Comparison of ENCODE assay signal across 28 cellular contexts in the genomic region with DNA sequence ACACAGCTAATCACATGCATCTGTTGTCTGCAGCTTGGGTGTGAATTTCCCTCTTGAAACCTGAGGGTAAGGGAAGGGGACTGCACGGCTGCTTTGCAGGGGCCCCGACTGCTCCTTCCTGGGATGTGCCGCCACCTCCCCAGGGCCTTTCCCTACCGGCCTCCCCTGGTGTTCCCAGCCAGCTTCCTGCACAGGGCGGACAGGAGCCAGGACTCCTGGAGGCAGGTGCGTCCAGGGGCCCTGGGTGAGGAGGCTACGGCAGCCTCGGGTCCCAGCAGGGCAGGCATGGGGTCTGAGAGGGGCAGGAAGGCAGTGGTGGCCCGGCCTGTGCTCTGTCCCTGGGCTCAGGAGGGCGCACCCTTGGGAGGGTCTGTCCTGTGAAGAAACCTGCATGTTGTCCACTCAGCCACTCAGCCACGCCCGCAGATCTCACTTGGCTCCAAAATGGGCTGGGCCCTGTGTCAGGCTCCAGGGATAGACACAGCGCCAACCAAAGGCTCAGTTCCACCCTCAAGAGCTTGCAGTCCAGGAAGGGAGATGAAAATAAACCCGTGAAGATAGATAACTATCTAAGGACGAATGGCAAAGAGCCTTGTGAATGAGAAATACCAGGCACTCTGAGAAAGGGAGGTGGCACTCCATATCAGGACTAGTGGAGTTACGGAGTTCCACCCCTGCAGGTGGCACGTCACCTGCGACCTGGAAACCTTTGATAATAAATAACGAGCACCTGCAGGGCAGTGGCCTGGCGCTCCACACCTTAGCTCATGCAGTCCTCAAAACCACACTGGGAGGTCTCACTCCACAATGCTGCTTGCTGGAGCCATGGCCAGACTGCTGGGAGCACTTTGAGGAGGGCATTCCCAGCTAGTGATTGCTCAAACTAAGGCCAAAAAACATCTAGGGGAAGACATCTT.
"Had no signal": no experiment of that assay in that cellular context is flagged by ENCODE, and none has a peak within 500 bp of the region (broad histone marks: within the 10 kb centered on the region; RNA-seq: fewer than 3 reads in every experiment).

No MANE protein-coding gene starts in this region.

- H3K4me1 ChIP-seq: heart right ventricle, left lung, lower lobe of right lung, pancreas, prostate gland, suprapubic skin, tibial artery had no signal

- H3K36me3 ChIP-seq: heart right ventricle, left lung, lower lobe of right lung, pancreas, prostate gland, suprapubic skin, tibial artery had no signal

- DNase-seq: activated CD4-positive, alpha-beta memory T cell treated with anti-CD3 and anti-CD28 coated beads, Interleukin-2, amount 10 ng/mL, durations not matched to agents 7 days and 5 days; activated CD4-positive, alpha-beta T cell treated with anti-CD3 and anti-CD28 coated beads, Interleukin-2, amount 10 ng/mL, durations not matched to agents 7 days and 5 days; activated CD4-positive, CD25-positive, alpha-beta regulatory T cell treated with anti-CD3 and anti-CD28 coated beads, Interleukin-2, amount 50 U/mL, for 72 hours; activated CD8-positive, alpha-beta memory T cell treated with anti-CD3 and anti-CD28 coated beads, Interleukin-2, amount 50 U/mL, for 48 hours; activated gamma-delta T cell; activated naive CD8-positive, alpha-beta T cell treated with anti-CD3 and anti-CD28 coated beads, Interleukin-2, amount 50 U/mL, for 24 hours; activated T-cell treated with anti-CD3 and anti-CD28 coated beads, Interleukin-2, amount 50 U/mL, for 24 hours; amygdala; caudate nucleus; cortex of kidney; foreskin fibroblast; heart right ventricle; kidney glomerular epithelial cell; lower lobe of right lung; mesenchymal stem cell; nephron progenitor cell; pancreas; retina; stimulated activated CD4-positive, alpha-beta T cell treated with anti-CD3 and anti-CD28 coated beads, Interleukin-12 subunit alpha, Interleukin-12 subunit beta, amount 100 ng/mL, for 4 hours; stimulated activated CD4-positive, alpha-beta T cell treated with anti-CD3 and anti-CD28 coated beads, Interleukin-4, amount 100 ng/mL, for 1 hour; T-helper 9 cell; tibial artery had no signal

- H3K27ac ChIP-seq: heart right ventricle, left lung, lower lobe of right lung, pancreas, prostate gland, skin epidermis, suprapubic skin, tibial artery had no signal

- ATAC-seq: activated naive CD8-positive, alpha-beta T cell treated with anti-CD3 and anti-CD28 coated beads, Interleukin-2, amount 50 U/mL, for 24 hours; esophagus mucosa; heart right ventricle; left lung; pancreas; sciatic nerve had no signal

- H3K27me3 ChIP-seq: heart right ventricle, left lung, pancreas, suprapubic skin, tibial artery had no signal

- H3K9me3 ChIP-seq: lower lobe of right lung, pancreas, prostate gland, suprapubic skin, tibial artery had no signal

- FAIRE-seq: pancreas had no signal

- H3K4me3 ChIP-seq: heart right ventricle, left lung, lower lobe of right lung, pancreas, prostate gland, skin epidermis, suprapubic skin, tibial artery had no signal
